2 cellular contexts compared by ENCODE assay signal in genomic region chrX:42290608-42291007, GRCh38.
TF ChIP-seq lines count a peak whose summit lies in the region.

No MANE protein-coding gene starts in this region.

TF ChIP-seq in SK-N-SH, 30 proteins besides CTCF, POLR2A, EP300 and RAD21 (continued from another document):
- TF ChIP-seq RFX5 (IDR thresholded peaks at IDR 0.05; ENCODE audit: low read length) (no peak), MXI1 (IDR thresholded peaks at IDR 0.05; ENCODE audit: low read depth, low read length) (no peak), PBX3 (IDR thresholded peaks at IDR 0.05) (no peak), IRF3 (IDR thresholded peaks at IDR 0.05; ENCODE audit: low read depth, low read length) (no peak), TEAD4 (IDR thresholded peaks at IDR 0.05; ENCODE audit: borderline replicate concordance, insufficient read depth) (no peak), REST (IDR thresholded peaks at IDR 0.05; ENCODE audit: low read depth, low read length) (no peak), NFIC (IDR thresholded peaks at IDR 0.05; ENCODE audit: borderline replicate concordance) (no peak), FOSL2 (IDR thresholded peaks at IDR 0.05; ENCODE audit: borderline replicate concordance, low read depth) (no peak), GABPA (IDR thresholded peaks at IDR 0.05; ENCODE audit: low read depth) (no peak), SIN3A (IDR thresholded peaks at IDR 0.05; ENCODE audit: borderline replicate concordance, low read depth, low read length) (no peak), FOXM1 (IDR thresholded peaks at IDR 0.05; ENCODE audit: low read depth) (no peak), NRF1 (IDR thresholded peaks at IDR 0.05; ENCODE audit: low read depth, low read length) (no peak)

TF ChIP-seq in SK-N-SH treated with all-trans-retinoic acid at 6 μM for 48 hours, 23 proteins besides CTCF, POLR2A, EP300 and RAD21 (continued from another document):
- TF ChIP-seq CREB5 (CRISPR knock-in tag; IDR thresholded peaks at IDR 0.05; ENCODE audit: low read depth) (no peak), GLIS3 (CRISPR knock-in tag; IDR thresholded peaks at IDR 0.05) (no peak), CSRNP3 (CRISPR knock-in tag; IDR thresholded peaks at IDR 0.05) (no peak), ZC3H10 (CRISPR knock-in tag; IDR thresholded peaks at IDR 0.05) (no peak), RARB (CRISPR knock-in tag; IDR thresholded peaks at IDR 0.05) (no peak), ESRRG (CRISPR knock-in tag; IDR thresholded peaks at IDR 0.05) (no peak), ZNF70 (CRISPR knock-in tag; IDR thresholded peaks at IDR 0.05) (no peak), ZFP3 (CRISPR knock-in tag; IDR thresholded peaks at IDR 0.05) (no peak), CSDC2 (CRISPR knock-in tag; IDR thresholded peaks at IDR 0.05) (no peak), ZFP30 (CRISPR knock-in tag; IDR thresholded peaks at IDR 0.05) (no peak), ARNTL (CRISPR knock-in tag; IDR thresholded peaks at IDR 0.05; ENCODE audit: borderline replicate concordance, low read depth) (no peak), BACH2 (CRISPR knock-in tag; IDR thresholded peaks at IDR 0.05; ENCODE audit: borderline replicate concordance) (no peak), ISL1 (CRISPR knock-in tag; IDR thresholded peaks at IDR 0.05) (no peak), ZNF8 (CRISPR knock-in tag; IDR thresholded peaks at IDR 0.05) (no peak), TSHZ2 (CRISPR knock-in tag; IDR thresholded peaks at IDR 0.05) (no peak), ZNF565 (CRISPR knock-in tag; conservative IDR thresholded peaks at IDR 0.05; ENCODE audit: low read depth) (no peak), PPARA (CRISPR knock-in tag; IDR thresholded peaks at IDR 0.05; ENCODE audit: borderline replicate concordance) (no peak), TCF4 (CRISPR knock-in tag; IDR thresholded peaks at IDR 0.05; ENCODE audit: borderline replicate concordance) (no peak), SNAI2 (CRISPR knock-in tag; IDR thresholded peaks at IDR 0.05) (no peak)
